In genomic region chr22:50144005-50144614, GRCh38 we compare ENCODE assay signal across 1 cellular context.
TF ChIP-seq lines count a peak whose summit lies in the region.

No MANE protein-coding gene starts in this region.

TF ChIP-seq in HepG2, 621 proteins besides CTCF, POLR2A, EP300 and RAD21 (continues in another document):
- TF ChIP-seq STAG1 (CRISPR knock-in tag; IDR thresholded peaks at IDR 0.05) (peak; percentile 48), XRCC5 (optimal IDR thresholded peaks at IDR 0.05; ENCODE audit: low read length) (peak; percentile 52), UBTF (CRISPR knock-in tag; IDR thresholded peaks at IDR 0.05) (0 out of 2 replicates have a peak, but pooled peaks have one; percentile 42), NONO (IDR thresholded peaks at IDR 0.05) (no peak), NONO (CRISPR knock-in tag; conservative IDR thresholded peaks at IDR 0.05) (0 out of 2 replicates have a peak, but pooled peaks have one; percentile 31), NR2C2 (CRISPR knock-in tag; IDR thresholded peaks at IDR 0.05; ENCODE audit: borderline replicate concordance) (0 out of 2 replicates have a peak, but pooled peaks have one; percentile 19), IKZF5 (CRISPR knock-in tag; IDR thresholded peaks at IDR 0.05) (0 out of 2 replicates have a peak, but pooled peaks have one; percentile 16), DBP (CRISPR knock-in tag; IDR thresholded peaks at IDR 0.05; ENCODE audit: not compliant biosample characterization) (no peak), ZNF768 (CRISPR knock-in tag; IDR thresholded peaks at IDR 0.05) (0 out of 2 replicates have a peak, but pooled peaks have one; percentile 22), HOXA3 (CRISPR knock-in tag; IDR thresholded peaks at IDR 0.05) (peak; percentile 54; the same call in 1 of the 2 replicates), ZNF687 (CRISPR knock-in tag; IDR thresholded peaks at IDR 0.05) (peak; percentile 80), NR2F6 (IDR thresholded peaks at IDR 0.05) (no peak), NR2F6 (CRISPR knock-in tag; IDR thresholded peaks at IDR 0.05) (peak; percentile 34; the same call in 1 of the 2 replicates), TARDBP (CRISPR knock-in tag; IDR thresholded peaks at IDR 0.05) (0 out of 2 replicates have a peak, but pooled peaks have one; percentile 32), THAP11 (CRISPR knock-in tag; IDR thresholded peaks at IDR 0.05) (0 out of 2 replicates have a peak, but pooled peaks have one; percentile 11), SALL1 (CRISPR knock-in tag; IDR thresholded peaks at IDR 0.05) (peak; percentile 61; the same call in 1 of the 2 replicates), MXI1 (IDR thresholded peaks at IDR 0.05; ENCODE audit: borderline replicate concordance, low read depth, low read length) (0 out of 3 replicates have a peak, but pooled peaks have one; percentile 24), KDM2A (CRISPR knock-in tag; IDR thresholded peaks at IDR 0.05; ENCODE audit: borderline replicate concordance, low read depth) (peak; percentile 49; the same call in 1 of the 2 replicates), ATF4 (CRISPR knock-in tag; IDR thresholded peaks at IDR 0.05) (peak in 1 of 2 experiments; percentile 84; a peak in 2 of 4 replicates), RNF2 (conservative IDR thresholded peaks at IDR 0.05; ENCODE audit: low read depth) (peak; percentile 71), ZNF788 (CRISPR knock-in tag; IDR thresholded peaks at IDR 0.05; ENCODE audit: borderline replicate concordance) (peak; percentile 26; the same call in 1 of the 2 replicates), NCOA5 (CRISPR knock-in tag; IDR thresholded peaks at IDR 0.05) (no peak), ZNF264 (CRISPR knock-in tag; IDR thresholded peaks at IDR 0.05) (peak; percentile 35; the same call in 1 of the 2 replicates), ZNF430 (CRISPR knock-in tag; IDR thresholded peaks at IDR 0.05) (no peak), SPEN (CRISPR knock-in tag; IDR thresholded peaks at IDR 0.05; ENCODE audit: low read depth) (peak; percentile 30; the same call in 1 of the 2 replicates), ZBTB7B (CRISPR knock-in tag; IDR thresholded peaks at IDR 0.05) (peak; percentile 77; the same call in 1 of the 2 replicates), HOXD1 (CRISPR knock-in tag; IDR thresholded peaks at IDR 0.05) (0 out of 2 replicates have a peak, but pooled peaks have one; percentile 26), KDM6A (CRISPR knock-in tag; IDR thresholded peaks at IDR 0.05; ENCODE audit: low read depth) (no peak), ZNF367 (CRISPR knock-in tag; IDR thresholded peaks at IDR 0.05; ENCODE audit: borderline replicate concordance) (no peak), GATAD2A (CRISPR knock-in tag; IDR thresholded peaks at IDR 0.05) (peak; percentile 28; the same call in 1 of the 2 replicates), ZNF83 (CRISPR knock-in tag; IDR thresholded peaks at IDR 0.05; ENCODE audit: borderline replicate concordance) (no peak)
- TF ChIP-seq, protein P1, sequence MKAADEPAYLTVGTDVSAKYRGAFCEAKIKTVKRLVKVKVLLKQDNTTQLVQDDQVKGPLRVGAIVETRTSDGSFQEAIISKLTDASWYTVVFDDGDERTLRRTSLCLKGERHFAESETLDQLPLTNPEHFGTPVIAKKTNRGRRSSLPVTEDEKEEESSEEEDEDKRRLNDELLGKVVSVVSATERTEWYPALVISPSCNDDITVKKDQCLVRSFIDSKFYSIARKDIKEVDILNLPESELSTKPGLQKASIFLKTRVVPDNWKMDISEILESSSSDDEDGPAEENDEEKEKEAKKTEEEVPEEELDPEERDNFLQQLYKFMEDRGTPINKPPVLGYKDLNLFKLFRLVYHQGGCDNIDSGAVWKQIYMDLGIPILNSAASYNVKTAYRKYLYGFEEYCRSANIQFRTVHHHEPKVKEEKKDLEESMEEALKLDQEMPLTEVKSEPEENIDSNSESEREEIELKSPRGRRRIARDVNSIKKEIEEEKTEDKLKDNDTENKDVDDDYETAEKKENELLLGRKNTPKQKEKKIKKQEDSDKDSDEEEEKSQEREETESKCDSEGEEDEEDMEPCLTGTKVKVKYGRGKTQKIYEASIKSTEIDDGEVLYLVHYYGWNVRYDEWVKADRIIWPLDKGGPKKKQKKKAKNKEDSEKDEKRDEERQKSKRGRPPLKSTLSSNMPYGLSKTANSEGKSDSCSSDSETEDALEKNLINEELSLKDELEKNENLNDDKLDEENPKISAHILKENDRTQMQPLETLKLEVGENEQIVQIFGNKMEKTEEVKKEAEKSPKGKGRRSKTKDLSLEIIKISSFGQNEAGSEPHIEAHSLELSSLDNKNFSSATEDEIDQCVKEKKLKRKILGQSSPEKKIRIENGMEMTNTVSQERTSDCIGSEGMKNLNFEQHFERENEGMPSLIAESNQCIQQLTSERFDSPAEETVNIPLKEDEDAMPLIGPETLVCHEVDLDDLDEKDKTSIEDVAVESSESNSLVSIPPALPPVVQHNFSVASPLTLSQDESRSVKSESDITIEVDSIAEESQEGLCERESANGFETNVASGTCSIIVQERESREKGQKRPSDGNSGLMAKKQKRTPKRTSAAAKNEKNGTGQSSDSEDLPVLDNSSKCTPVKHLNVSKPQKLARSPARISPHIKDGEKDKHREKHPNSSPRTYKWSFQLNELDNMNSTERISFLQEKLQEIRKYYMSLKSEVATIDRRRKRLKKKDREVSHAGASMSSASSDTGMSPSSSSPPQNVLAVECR (CRISPR knock-in tag; IDR thresholded peaks at IDR 0.05; ENCODE audit: borderline replicate concordance): peak; percentile 23; the same call in 1 of the 2 replicates
- TF ChIP-seq, protein P2, sequence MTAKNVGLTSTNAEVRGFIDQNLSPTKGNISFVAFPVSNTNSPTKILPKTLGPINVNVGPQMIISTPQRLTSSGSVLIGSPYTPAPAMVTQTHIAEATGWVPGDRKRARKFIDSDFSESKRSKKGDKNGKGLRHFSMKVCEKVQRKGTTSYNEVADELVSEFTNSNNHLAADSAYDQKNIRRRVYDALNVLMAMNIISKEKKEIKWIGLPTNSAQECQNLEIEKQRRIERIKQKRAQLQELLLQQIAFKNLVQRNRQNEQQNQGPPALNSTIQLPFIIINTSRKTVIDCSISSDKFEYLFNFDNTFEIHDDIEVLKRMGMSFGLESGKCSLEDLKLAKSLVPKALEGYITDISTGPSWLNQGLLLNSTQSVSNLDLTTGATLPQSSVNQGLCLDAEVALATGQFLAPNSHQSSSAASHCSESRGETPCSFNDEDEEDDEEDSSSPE (CRISPR knock-in tag; IDR thresholded peaks at IDR 0.05): peak; percentile 45; the same call in 1 of the 2 replicates
- TF ChIP-seq, protein P3, sequence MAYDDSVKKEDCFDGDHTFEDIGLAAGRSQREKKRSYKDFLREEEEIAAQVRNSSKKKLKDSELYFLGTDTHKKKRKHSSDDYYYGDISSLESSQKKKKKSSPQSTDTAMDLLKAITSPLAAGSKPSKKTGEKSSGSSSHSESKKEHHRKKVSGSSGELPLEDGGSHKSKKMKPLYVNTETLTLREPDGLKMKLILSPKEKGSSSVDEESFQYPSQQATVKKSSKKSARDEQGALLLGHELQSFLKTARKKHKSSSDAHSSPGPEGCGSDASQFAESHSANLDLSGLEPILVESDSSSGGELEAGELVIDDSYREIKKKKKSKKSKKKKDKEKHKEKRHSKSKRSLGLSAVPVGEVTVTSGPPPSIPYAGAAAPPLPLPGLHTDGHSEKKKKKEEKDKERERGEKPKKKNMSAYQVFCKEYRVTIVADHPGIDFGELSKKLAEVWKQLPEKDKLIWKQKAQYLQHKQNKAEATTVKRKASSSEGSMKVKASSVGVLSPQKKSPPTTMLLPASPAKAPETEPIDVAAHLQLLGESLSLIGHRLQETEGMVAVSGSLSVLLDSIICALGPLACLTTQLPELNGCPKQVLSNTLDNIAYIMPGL (CRISPR knock-in tag; IDR thresholded peaks at IDR 0.05; ENCODE audit: borderline replicate concordance in 1 of 2, low read depth in 1 of 2): peak in 1 of 2 experiments; percentile 31; a peak in 1 of 4 replicates
- TF ChIP-seq, protein P4, sequence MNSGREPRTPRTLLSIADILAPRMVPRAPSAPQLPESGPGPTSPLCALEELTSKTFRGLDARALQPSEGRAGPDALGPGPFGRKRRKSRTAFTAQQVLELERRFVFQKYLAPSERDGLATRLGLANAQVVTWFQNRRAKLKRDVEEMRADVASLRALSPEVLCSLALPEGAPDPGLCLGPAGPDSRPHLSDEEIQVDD (CRISPR knock-in tag; IDR thresholded peaks at IDR 0.05; ENCODE audit: borderline replicate concordance): no peak
- TF ChIP-seq, protein P5, sequence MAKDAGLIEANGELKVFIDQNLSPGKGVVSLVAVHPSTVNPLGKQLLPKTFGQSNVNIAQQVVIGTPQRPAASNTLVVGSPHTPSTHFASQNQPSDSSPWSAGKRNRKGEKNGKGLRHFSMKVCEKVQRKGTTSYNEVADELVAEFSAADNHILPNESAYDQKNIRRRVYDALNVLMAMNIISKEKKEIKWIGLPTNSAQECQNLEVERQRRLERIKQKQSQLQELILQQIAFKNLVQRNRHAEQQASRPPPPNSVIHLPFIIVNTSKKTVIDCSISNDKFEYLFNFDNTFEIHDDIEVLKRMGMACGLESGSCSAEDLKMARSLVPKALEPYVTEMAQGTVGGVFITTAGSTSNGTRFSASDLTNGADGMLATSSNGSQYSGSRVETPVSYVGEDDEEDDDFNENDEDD (CRISPR knock-in tag; IDR thresholded peaks at IDR 0.05; ENCODE audit: borderline replicate concordance): peak; percentile 72; the same call in 1 of the 2 replicates
- TF ChIP-seq, protein P6, sequence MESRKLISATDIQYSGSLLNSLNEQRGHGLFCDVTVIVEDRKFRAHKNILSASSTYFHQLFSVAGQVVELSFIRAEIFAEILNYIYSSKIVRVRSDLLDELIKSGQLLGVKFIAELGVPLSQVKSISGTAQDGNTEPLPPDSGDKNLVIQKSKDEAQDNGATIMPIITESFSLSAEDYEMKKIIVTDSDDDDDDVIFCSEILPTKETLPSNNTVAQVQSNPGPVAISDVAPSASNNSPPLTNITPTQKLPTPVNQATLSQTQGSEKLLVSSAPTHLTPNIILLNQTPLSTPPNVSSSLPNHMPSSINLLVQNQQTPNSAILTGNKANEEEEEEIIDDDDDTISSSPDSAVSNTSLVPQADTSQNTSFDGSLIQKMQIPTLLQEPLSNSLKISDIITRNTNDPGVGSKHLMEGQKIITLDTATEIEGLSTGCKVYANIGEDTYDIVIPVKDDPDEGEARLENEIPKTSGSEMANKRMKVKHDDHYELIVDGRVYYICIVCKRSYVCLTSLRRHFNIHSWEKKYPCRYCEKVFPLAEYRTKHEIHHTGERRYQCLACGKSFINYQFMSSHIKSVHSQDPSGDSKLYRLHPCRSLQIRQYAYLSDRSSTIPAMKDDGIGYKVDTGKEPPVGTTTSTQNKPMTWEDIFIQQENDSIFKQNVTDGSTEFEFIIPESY (CRISPR knock-in tag; IDR thresholded peaks at IDR 0.05): peak; percentile 84
